ENCODE assay signal across 8 cellular contexts in genomic region chr3:165206454-165207266, GRCh38. TPM values are rescaled to one million over a fixed set of nuclear protein-coding genes. Genes with fewer than 3 reads are reported as not detected.
A peak's percentile ranks its signal among the peaks of the same experiment; 100 is the strongest.
DNase-seq lines count a peak whose midpoint lies in the region; ATAC-seq and TF ChIP-seq lines count a peak whose summit lies in the region.

No MANE protein-coding gene starts in this region.

- H3K36me3 ChIP-seq in BJ (ENCODE audit: control insufficient read depth, insufficient read depth, low read length): no peaks in the 10 kb centered on the region
- H3K36me3 ChIP-seq in endocrine pancreas (ENCODE audit: control insufficient read depth, insufficient read depth, low read length): no peaks in the 10 kb centered on the region
- no peaks in the 10 kb centered on the region for H3K36me3 ChIP-seq in mesenchymal stem cell (ENCODE audit: control insufficient read depth in 1 of 2, insufficient read depth in 2 of 2, low read depth in 1 of 2, low read length in 2 of 2)

- no peaks in the 10 kb centered on the region for H3K9me3 ChIP-seq in T-helper 17 cell (ENCODE audit: control insufficient read depth, low read length, poor library complexity, severe bottlenecking)
- H3K9me3 ChIP-seq in endocrine pancreas (ENCODE audit: control insufficient read depth, low read length): no peaks in the 10 kb centered on the region
- H3K9me3 ChIP-seq in mesenchymal stem cell (ENCODE audit: control insufficient read depth, low read length): no peaks in the 10 kb centered on the region

- H2BK120ac ChIP-seq in mesenchymal stem cell (ENCODE audit: low read depth, low read length): no peak overlapping the region

- H3K27me3 ChIP-seq in BJ (ENCODE audit: control insufficient read depth, insufficient read depth, low read length) (no peaks in the 10 kb centered on the region), endocrine pancreas (ENCODE audit: control insufficient read depth, insufficient read depth, low read length) (no peaks in the 10 kb centered on the region), mesenchymal stem cell (ENCODE audit: control insufficient read depth in 1 of 2, insufficient read depth in 1 of 2, low read length in 2 of 2) (no peaks in the 10 kb centered on the region)

- no peak overlapping the region for H3K9ac ChIP-seq in endocrine pancreas (ENCODE audit: control insufficient read depth, insufficient read depth, low read length)
- H3K9ac ChIP-seq in mesenchymal stem cell (ENCODE audit: low read length): peak overlapping the region; percentile 65

- H3K18ac ChIP-seq in mesenchymal stem cell (ENCODE audit: low read depth in 1 of 2, low read length in 2 of 2): no peak overlapping the region

- H3K4me3 ChIP-seq in BJ (ENCODE audit: low read depth, low read length) (0 out of 2 replicates have a peak overlapping the region, but pooled peaks have one; percentile 23), endocrine pancreas (ENCODE audit: control insufficient read depth, insufficient read depth, low read length) (peak overlapping the region; percentile 60), mesenchymal stem cell (ENCODE audit: insufficient read depth in 1 of 2, low read depth in 1 of 2, low read length in 2 of 2) (peak overlapping the region in 1 of 2 experiments; percentile 73)

- no peak overlapping the region for H3K4ac ChIP-seq in mesenchymal stem cell (ENCODE audit: low read depth in 1 of 2, low read length in 2 of 2)

- H2AFZ ChIP-seq in mesenchymal stem cell (ENCODE audit: low read depth, low read length): peak overlapping the region; percentile 86

- peak overlapping the region; percentile 55 for H3K4me3 Mint-ChIP-seq in T-helper 17 cell

- no peaks in the 10 kb centered on the region for H3K36me3 Mint-ChIP-seq in T-helper 17 cell (ENCODE audit: low read depth)

- peak; percentile 97 for TF ChIP-seq CTCF in BJ (IDR thresholded peaks at IDR 0.05; ENCODE audit: insufficient read depth, low read depth, low read length)

- WGBS in mesenchymal stem cell: 32% methylated on average over 19 of the region's 26 CpGs

- H3K14ac ChIP-seq in mesenchymal stem cell (ENCODE audit: low read length in 2 of 2): no peak overlapping the region

- peaks cover 15% of the 10 kb centered on the region for H3K27me3 Mint-ChIP-seq in T-helper 17 cell

- no peaks in the 10 kb centered on the region for H3K4me1 ChIP-seq in endocrine pancreas (ENCODE audit: control insufficient read depth, insufficient read depth, low read length)
- H3K4me1 ChIP-seq in mesenchymal stem cell (ENCODE audit: control insufficient read depth, insufficient read depth, low read depth, low read length): no peaks in the 10 kb centered on the region

- CTCF ChIA-PET in BJ (lab: Yijun Ruan, JAX): interaction anchor here (0.7 to 1.2 kb wide), 8 partner anchors 10 to 218 kb away, joined by 3 to 7 read pairs (median 4); partner anchors contain the start of gene SLITRK3

- DNase-seq in BJ (ENCODE audit: low read depth): peak; percentile 6
- DNase-seq in NCI-H1930 (lab: John Stamatoyannopoulos, UW): peak; percentile 31 to 41
- no peak for DNase-seq in T-helper 17 cell
- peak; percentile 82 for DNase-seq in mesenchymal stem cell
- peak; percentile 90 for DNase-seq in superior temporal gyrus (ENCODE audit: extremely low spot score)

- no peak overlapping the region for H4K8ac ChIP-seq in mesenchymal stem cell (ENCODE audit: low read length)

- POLR2A ChIA-PET in BJ (lab: Charles Lee): no interaction called here

- no peak overlapping the region for H3K27ac Mint-ChIP-seq in T-helper 17 cell

- no peaks in the 10 kb centered on the region for H3K79me1 ChIP-seq in mesenchymal stem cell (replicated peaks; ENCODE audit: low read length, poor library complexity, severe bottlenecking)

- no peak overlapping the region for H3K23ac ChIP-seq in mesenchymal stem cell (ENCODE audit: low read length in 2 of 2)

- H3K4me1 Mint-ChIP-seq in T-helper 17 cell: no peaks in the 10 kb centered on the region

- peak overlapping the region; percentile 67 for H3K4me2 ChIP-seq in mesenchymal stem cell (ENCODE audit: low read length, poor library complexity, severe bottlenecking)

- H4K91ac ChIP-seq in mesenchymal stem cell (ENCODE audit: low read length): no peak overlapping the region

- no peak overlapping the region for H3K27ac ChIP-seq in mesenchymal stem cell (ENCODE audit: low read length, poor library complexity, severe bottlenecking)

- no peak overlapping the region for H2BK15ac ChIP-seq in mesenchymal stem cell (ENCODE audit: low read depth, poor library complexity, severe bottlenecking)

- H2AK5ac ChIP-seq in mesenchymal stem cell (ENCODE audit: low read length, severe bottlenecking): no peak overlapping the region

- peak; percentile 98 for ATAC-seq in GM18867 (IDR thresholded peaks at IDR 0.05; ENCODE audit: unreplicated experiment)
- ATAC-seq in HG03039 (IDR thresholded peaks at IDR 0.05; ENCODE audit: unreplicated experiment): peak; percentile 97
- ATAC-seq in T-helper 17 cell: peak; percentile 72

- no peak overlapping the region for H2BK12ac ChIP-seq in mesenchymal stem cell (ENCODE audit: low read length in 2 of 2)

- H2BK5ac ChIP-seq in mesenchymal stem cell (ENCODE audit: low read depth, low read length, poor library complexity, severe bottlenecking): no peak overlapping the region

RNA-seq across cellular contexts. Expression of gene SLITRK3, which starts 10.5 kb away (rescaled TPM):
- not detected in 2 replicates for polyA plus RNA-seq in BJ (2011; rRNA removed)
- not detected in 2 replicates for polyA minus RNA-seq in BJ (2011; rRNA and poly(A)+ RNA removed)
- not detected for total RNA-seq in T-helper 17 cell
- polyA plus RNA-seq in mesenchymal stem cell (2013, experiment 1 of 2): 0.22 TPM
- 0.18 TPM for polyA plus RNA-seq in mesenchymal stem cell (2013, experiment 2 of 2)

Comparison
In these comparisons a context has a peak if more than half of its experiments do, and no peak if none do; other contexts are left out.
1. DNase-seq: peak in BJ (single experiment), NCI-H1930 (2 of 2), mesenchymal stem cell (single experiment) and superior temporal gyrus (single experiment); none in T-helper 17 cell (0 of 3).
2. Peak in every context shown above with its lines, with median percentiles within 50 percentile points of each other: ATAC-seq.